In genomic region chr20:37903317-37904007, GRCh38 we compare ENCODE assay signal across 7 cellular contexts. TPM values are rescaled to one million over a fixed set of nuclear protein-coding genes. Genes with fewer than 3 reads are reported as not detected.
DNase-seq lines count a peak whose midpoint lies in the region; TF ChIP-seq lines count a peak whose summit lies in the region.

No MANE protein-coding gene starts in this region.

- no peak for TF ChIP-seq EP300 in sigmoid colon (IDR thresholded peaks at IDR 0.05)

- H3K27me3 ChIP-seq in OCI-LY3 (ENCODE audit: low read depth, low read length): peaks cover 11% of the 10 kb centered on the region; the same call in 1 of the 2 replicates
- H3K27me3 ChIP-seq in sigmoid colon: peaks cover 9 to 49% (median 13%) of the 10 kb centered on the region in 3 donors

- H3K79me2 ChIP-seq in OCI-LY3 (ENCODE audit: low read length): no peaks in the 10 kb centered on the region

- no peak for DNase-seq in fibroblast of the aortic adventitia (ENCODE audit: low read depth)
- DNase-seq in sigmoid colon: no peak
- no peak for DNase-seq in OCI-M2 (lab: John Stamatoyannopoulos, UW; ENCODE audit: unreplicated experiment)
- no peak for DNase-seq in mesenteric fat pad (ENCODE audit: low spot score)
- no peak for DNase-seq in HuH-7.5 (ENCODE audit: low spot score)

- H3K27ac ChIP-seq in OCI-LY3 (ENCODE audit: low read length): no peak overlapping the region
- H3K27ac ChIP-seq in sigmoid colon: peak overlapping the region in 2 of 4 donors; percentile 20 to 32

- H3K36me3 ChIP-seq in OCI-LY3 (replicated peaks; ENCODE audit: low read depth, low read length) (no peaks in the 10 kb centered on the region), sigmoid colon (no peaks in the 10 kb centered on the region)

- H4K20me1 ChIP-seq in OCI-LY3 (ENCODE audit: insufficient read depth, low read length): no peaks in the 10 kb centered on the region

- peak overlapping the region; percentile 61 for H3K9ac ChIP-seq in OCI-LY3 (ENCODE audit: low read length)

- intact Hi-C loops in sigmoid colon (cut with DNase I): loop anchor here (5.0 kb wide), 1 partner anchor 89 kb away; no protein-coding TSS in a partner anchor

- peak overlapping the region; percentile 76 for H3K4me3 ChIP-seq in OCI-LY3 (ENCODE audit: low read length)
- H3K4me3 ChIP-seq in fibroblast of the aortic adventitia (ENCODE audit: low read depth, low read length): peak overlapping the region; percentile 58
- peak overlapping the region; percentile 18 to 52 (median 46) for H3K4me3 ChIP-seq in sigmoid colon

- TF ChIP-seq POLR2A in sigmoid colon (IDR thresholded peaks at IDR 0.05): no peak

- 28 to 36% methylated on average over 67 of the region's 67 CpGs for WGBS in sigmoid colon, 2 donors

- peak overlapping the region; percentile 40 for H3K4me2 ChIP-seq in OCI-LY3 (ENCODE audit: low read length)

- H3K4me1 ChIP-seq in OCI-LY3 (ENCODE audit: low read length) (peaks cover 10% of the 10 kb centered on the region), sigmoid colon (peaks cover 0 to 37% (median 29%) of the 10 kb centered on the region in 4 donors)

- H2AFZ ChIP-seq in OCI-LY3 (ENCODE audit: low read depth, low read length): no peak overlapping the region

- TF ChIP-seq CTCF in GM12872 (IDR thresholded peaks at IDR 0.05; ENCODE audit: insufficient read depth, low read depth, low read length) (peak; percentile 26; the same call in 1 of the 3 replicates), OCI-LY3 (IDR thresholded peaks at IDR 0.05; ENCODE audit: low read depth, low read length) (peak; percentile 59), fibroblast of the aortic adventitia (IDR thresholded peaks at IDR 0.05; ENCODE audit: insufficient read depth, low read length) (no peak), sigmoid colon (IDR thresholded peaks at IDR 0.05) (peak in 1 of 4 experiments; percentile 9)

- H3K9me3 ChIP-seq in OCI-LY3 (ENCODE audit: insufficient read depth, low read length) (no peaks in the 10 kb centered on the region), sigmoid colon (no peaks in the 10 kb centered on the region)

RNA-seq across cellular contexts. Expression of gene VSTM2L, which starts 0.5 kb away (rescaled TPM):
- total RNA-seq in fibroblast of the aortic adventitia (ENCODE audit: low replicate concordance) (0.57 and 1.4 TPM in 2 replicates), sigmoid colon (1 to 10 TPM; 2.1 to 3.4 (median 2.9) TPM), mesenteric fat pad (0.93 TPM)
- 1 to 10 TPM in 1 of 3 donors, not detected in 2; 1.5 TPM for polyA plus RNA-seq in sigmoid colon
